Comparison of ENCODE assay signal across 9 cellular contexts in the genomic region with DNA sequence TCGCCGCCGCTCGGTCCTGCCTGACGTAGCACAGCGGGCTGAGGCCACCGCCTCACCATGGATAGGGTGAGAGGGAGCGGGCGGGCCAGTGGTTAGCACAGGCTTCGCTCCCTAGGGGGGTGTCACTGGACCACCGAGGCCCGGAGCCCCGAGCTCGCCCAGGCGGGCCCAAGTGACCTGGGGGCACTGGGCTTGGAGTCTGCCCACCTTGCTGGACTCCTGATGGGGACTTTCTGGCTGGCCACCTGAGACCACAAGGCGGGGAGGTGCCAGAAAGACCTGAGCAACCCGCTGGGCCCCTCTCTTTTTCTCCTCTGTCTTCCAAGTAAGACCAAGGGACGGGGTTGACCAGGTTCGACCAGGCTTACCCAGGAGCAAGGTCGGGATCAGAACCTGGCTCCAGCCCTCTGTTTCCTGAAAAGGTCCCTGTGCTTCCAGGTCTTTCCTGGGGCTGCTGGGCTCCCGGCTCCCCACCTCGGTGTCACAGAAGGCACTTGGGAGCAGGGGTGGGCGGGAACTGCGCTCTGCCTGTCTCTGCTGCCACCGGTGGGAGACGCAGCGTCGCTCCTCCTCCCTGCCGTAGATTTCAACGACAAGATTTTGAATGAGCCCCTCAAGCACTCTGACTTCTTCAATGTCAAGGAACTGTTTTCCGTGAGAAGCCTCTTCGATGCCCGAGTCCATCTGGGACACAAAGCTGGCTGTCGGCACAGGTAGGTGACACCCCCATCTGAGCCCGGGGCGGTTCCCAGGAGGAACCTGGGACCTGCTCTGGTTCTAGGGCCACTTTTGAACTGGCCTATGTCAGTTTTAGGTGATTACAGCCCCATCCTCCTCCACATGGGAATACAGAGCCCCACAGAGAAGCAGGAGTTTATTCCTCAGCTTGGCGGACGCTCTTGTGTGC. TPM values are rescaled to one million over a fixed set of nuclear protein-coding genes. Genes with fewer than 3 reads are reported as not detected.
DNase-seq lines count a peak whose midpoint lies in the region; ATAC-seq, FAIRE-seq and TF ChIP-seq lines count a peak whose summit lies in the region.
"Had no signal": no experiment of that assay in that cellular context is flagged by ENCODE, and none has a peak within 500 bp of the region (broad histone marks: within the 10 kb centered on the region; RNA-seq: fewer than 3 reads in every experiment).

No MANE protein-coding gene starts in this region.

- H3K27ac ChIP-seq in 22Rv1 (peak overlapping the region; percentile 77), parathyroid adenoma (no peak overlapping the region)

- H3K4me2 ChIP-seq in parathyroid adenoma (ENCODE audit: low read length) = peak overlapping the region; percentile 99

- peaks cover 7% of the 10 kb centered on the region for H3K27me3 Mint-ChIP-seq in T-helper 2 cell treated with Interferon-gamma antibody and Interleukin-4, amounts not matched to agents 5 μg/mL and 100 μg/mL, for 36 hours (ENCODE audit: low read depth)

- TF ChIP-seq CTCF in 22Rv1 (IDR thresholded peaks at IDR 0.05) (no peak), fibroblast of the aortic adventitia (IDR thresholded peaks at IDR 0.05; ENCODE audit: insufficient read depth, low read length) (no peak), parathyroid adenoma (IDR thresholded peaks at IDR 0.05) (no peak)

- H3K9me3 ChIP-seq in parathyroid adenoma (ENCODE audit: control insufficient read depth, low read length) = no peaks in the 10 kb centered on the region

- peak; percentile 83 for DNase-seq in GM19239 (ENCODE audit: insufficient read length, low spot score)
- DNase-seq in T-helper 2 cell treated with Interferon-gamma antibody and Interleukin-4, amounts not matched to agents 5 μg/mL and 100 μg/mL, for 36 hours (ENCODE audit: low spot score) = no peak
- no peak for DNase-seq in fibroblast of the aortic adventitia (ENCODE audit: low read depth)
- DNase-seq in NCI-H748 treated with DMSO at 0.1 percent for 48 hours (lab: John Stamatoyannopoulos, UW) = no peak
- no peak for DNase-seq in activated gamma-delta T cell (lab: John Stamatoyannopoulos, UW)

- H3K27me3 ChIP-seq in parathyroid adenoma (ENCODE audit: control insufficient read depth, insufficient read depth, low read length) = no peaks in the 10 kb centered on the region

- H3K27ac Mint-ChIP-seq in T-helper 2 cell treated with Interferon-gamma antibody and Interleukin-4, amounts not matched to agents 5 μg/mL and 100 μg/mL, for 36 hours = peak overlapping the region; percentile 82

- peak overlapping the region; percentile 91 for H3K4me3 Mint-ChIP-seq in T-helper 2 cell treated with Interferon-gamma antibody and Interleukin-4, amounts not matched to agents 5 μg/mL and 100 μg/mL, for 36 hours

- no peaks in the 10 kb centered on the region for H3K9me3 Mint-ChIP-seq in T-helper 2 cell treated with Interferon-gamma antibody and Interleukin-4, amounts not matched to agents 5 μg/mL and 100 μg/mL, for 36 hours

- no peaks in the 10 kb centered on the region for H3K36me3 ChIP-seq in parathyroid adenoma (ENCODE audit: control insufficient read depth, insufficient read depth, low read length)

- no peak for ATAC-seq in HG03442 (IDR thresholded peaks at IDR 0.05; ENCODE audit: unreplicated experiment)

- peak overlapping the region; percentile 82 for H3K4me3 ChIP-seq in fibroblast of the aortic adventitia (ENCODE audit: low read depth, low read length)
- peak overlapping the region; percentile 80 for H3K4me3 ChIP-seq in parathyroid adenoma (ENCODE audit: low read depth, low read length)

- peak; percentile 68 for FAIRE-seq in GM19239 (lab: Jason Lieb, UNC)
- FAIRE-seq: colon had no signal

- no peaks in the 10 kb centered on the region for H3K79me2 ChIP-seq in parathyroid adenoma

- peaks cover 19% of the 10 kb centered on the region for H3K36me3 Mint-ChIP-seq in T-helper 2 cell treated with Interferon-gamma antibody and Interleukin-4, amounts not matched to agents 5 μg/mL and 100 μg/mL, for 36 hours (ENCODE audit: low read depth)

- H3K9ac ChIP-seq in parathyroid adenoma = peak overlapping the region; percentile 35

- no peaks in the 10 kb centered on the region for H3K4me1 ChIP-seq in parathyroid adenoma

- H2AFZ ChIP-seq in parathyroid adenoma = peak overlapping the region; percentile 93

- H3K4me1 Mint-ChIP-seq in T-helper 2 cell treated with Interferon-gamma antibody and Interleukin-4, amounts not matched to agents 5 μg/mL and 100 μg/mL, for 36 hours (ENCODE audit: low read depth) = peaks cover 9% of the 10 kb centered on the region

RNA-seq across cellular contexts. Expression of gene MRPS2, which starts 1.0 kb away (rescaled TPM):
- total RNA-seq in fibroblast of the aortic adventitia (ENCODE audit: low replicate concordance) = 5.5 and 21.4 TPM in 2 replicates

RNA-seq across cellular contexts. Expression of gene LCN1, which starts 19.7 kb away (rescaled TPM):
- not detected in 2 replicates for total RNA-seq in fibroblast of the aortic adventitia (ENCODE audit: low replicate concordance)

RNA-seq across cellular contexts. Expression of gene PPP1R26, which starts 21.9 kb away (rescaled TPM):
- 2.8 and 5.2 TPM in 2 replicates for total RNA-seq in fibroblast of the aortic adventitia (ENCODE audit: low replicate concordance)

RNA-seq across cellular contexts. Expression of gene OBP2A, which starts 44.4 kb away (rescaled TPM):
- not detected in 2 replicates for total RNA-seq in fibroblast of the aortic adventitia (ENCODE audit: low replicate concordance)
